Comparison of ENCODE assay signal across 8 cellular contexts in genomic region chr1:211259596-211260126, GRCh38. TPM values are rescaled to one million over a fixed set of nuclear protein-coding genes. Genes with fewer than 3 reads are reported as not detected.
A peak's percentile ranks its signal among the peaks of the same experiment; 100 is the strongest.
DNase-seq lines count a peak whose midpoint lies in the region; ATAC-seq and TF ChIP-seq lines count a peak whose summit lies in the region.

No MANE protein-coding gene starts in this region.

- DNase-seq in activated CD8-positive, alpha-beta memory T cell treated with anti-CD3 and anti-CD28 coated beads, Interleukin-2, amount 10 ng/mL, durations not matched to agents 7 days and 5 days = no peak
- DNase-seq in activated CD8-positive, alpha-beta memory T cell treated with anti-CD3 and anti-CD28 coated beads for 24 hours = no peak
- DNase-seq in RWPE2 (ENCODE audit: low spot score) = no peak
- DNase-seq in mammary epithelial cell = no peak
- DNase-seq in inferior parietal cortex (ENCODE audit: extremely low spot score) = peak; percentile 31
- peak; percentile 35 for DNase-seq in stimulated activated CD4-positive, alpha-beta T cell treated with anti-CD3 and anti-CD28 coated beads, Interleukin-2, amount 100 ng/mL, for 4 hours (ENCODE audit: low read depth)

- peak overlapping the region; percentile 90 for H3K27ac Mint-ChIP-seq in activated CD8-positive, alpha-beta memory T cell treated with anti-CD3 and anti-CD28 coated beads, Interleukin-2, amount 10 ng/mL, durations not matched to agents 7 days and 5 days

- no peaks in the 10 kb centered on the region for H4K20me1 ChIP-seq in mammary epithelial cell (ENCODE audit: insufficient read depth, low read length)

- H3K4me3 ChIP-seq in RWPE2 (ENCODE audit: severe bottlenecking) = peak overlapping the region; percentile 92
- H3K4me3 ChIP-seq in mammary epithelial cell (replicated peaks in 1 of 3; ENCODE audit: insufficient read depth in 1 of 3, low read depth in 2 of 3, low read length in 3 of 3) = peak overlapping the region; percentile 97 to 99 (median 97)

- H3K36me3 ChIP-seq in RWPE2 (ENCODE audit: low read depth) (peaks cover 5% of the 10 kb centered on the region), mammary epithelial cell (ENCODE audit: insufficient read depth, low read length) (peaks cover 3% of the 10 kb centered on the region)

- intact Hi-C loops in mammary epithelial cell (cut with micrococcal nuclease) = loop anchor here (1.0 to 10.0 kb wide), 7 partner anchors 87 to 1028 kb away; partner anchors contain the start of gene PPP2R5A

- in situ Hi-C loops in mammary epithelial cell (cut with MboI; ENCODE audit: low sequenced_read_pairs in 2 of 2) = no loop called here

- dilution Hi-C loops in mammary epithelial cell (cut with HindIII; ENCODE audit: low sequenced_read_pairs) = no loop called here

- H3K4me2 ChIP-seq in mammary epithelial cell (ENCODE audit: insufficient read depth, low read depth, low read length) = peak overlapping the region; percentile 100

- no peaks in the 10 kb centered on the region for H3K9me3 Mint-ChIP-seq in activated CD8-positive, alpha-beta memory T cell treated with anti-CD3 and anti-CD28 coated beads, Interleukin-2, amount 10 ng/mL, durations not matched to agents 7 days and 5 days (ENCODE audit: low read depth)

- H2AFZ ChIP-seq in mammary epithelial cell (ENCODE audit: low read depth, low read length) = peak overlapping the region; percentile 99

- ATAC-seq in activated CD8-positive, alpha-beta memory T cell treated with anti-CD3 and anti-CD28 coated beads, Interleukin-2, amount 10 ng/mL, durations not matched to agents 7 days and 5 days = peak; percentile 29
- ATAC-seq in HG03354 (IDR thresholded peaks at IDR 0.05; ENCODE audit: poor library complexity, severe bottlenecking, unreplicated experiment) = peak; percentile 23
- peak; percentile 28 for ATAC-seq in RWPE2 (ENCODE audit: low read depth)
- no peak for ATAC-seq in GM21737 (IDR thresholded peaks at IDR 0.05; ENCODE audit: unreplicated experiment)

- CTCF ChIA-PET in activated CD8-positive, alpha-beta memory T cell treated with anti-CD3 and anti-CD28 coated beads, Interleukin-2, amount 10 ng/mL, durations not matched to agents 7 days and 5 days (lab: Charles Lee) = interaction anchor here (1.7 kb wide), 1 partner anchor 25 kb away, joined by 5 read pairs; no protein-coding TSS in a partner anchor
- CTCF ChIA-PET in mammary epithelial cell (lab: Charles Lee; ENCODE audit: low non-redundant PET) = no interaction called here

- peaks cover 20% of the 10 kb centered on the region for H3K4me1 Mint-ChIP-seq in activated CD8-positive, alpha-beta memory T cell treated with anti-CD3 and anti-CD28 coated beads, Interleukin-2, amount 10 ng/mL, durations not matched to agents 7 days and 5 days

- 0% methylated on average over 2 of the region's 44 CpGs for WGBS in mammary epithelial cell (ENCODE audit: low coverage, missing lambda C conversion rate)

- H3K4me1 ChIP-seq in RWPE2 (ENCODE audit: insufficient read depth, poor library complexity, severe bottlenecking) (no peaks in the 10 kb centered on the region), mammary epithelial cell (ENCODE audit: insufficient read depth, low read length) (peaks cover 18% of the 10 kb centered on the region)

- H3K36me3 Mint-ChIP-seq in activated CD8-positive, alpha-beta memory T cell treated with anti-CD3 and anti-CD28 coated beads, Interleukin-2, amount 10 ng/mL, durations not matched to agents 7 days and 5 days = peaks cover 14% of the 10 kb centered on the region

- BruUV-seq in mammary epithelial cell (replicated peaks; lab: Mats Ljungman, UMichigan) = no TSS peak

- H3K79me2 ChIP-seq in mammary epithelial cell (ENCODE audit: insufficient read depth, low read length) = peaks cover 35% of the 10 kb centered on the region

- H3K27ac ChIP-seq in RWPE2 (ENCODE audit: poor library complexity, severe bottlenecking) (peak overlapping the region; percentile 88), mammary epithelial cell (ENCODE audit: insufficient read depth, low read depth, low read length) (peak overlapping the region; percentile 74)

- H3K9ac ChIP-seq in mammary epithelial cell (ENCODE audit: insufficient read depth, low read length) = peak overlapping the region; percentile 86

- H3K4me3 Mint-ChIP-seq in activated CD8-positive, alpha-beta memory T cell treated with anti-CD3 and anti-CD28 coated beads, Interleukin-2, amount 10 ng/mL, durations not matched to agents 7 days and 5 days = peak overlapping the region; percentile 89

- H3K9me3 ChIP-seq in RWPE2 (ENCODE audit: severe bottlenecking) = no peaks in the 10 kb centered on the region
- no peaks in the 10 kb centered on the region for H3K9me3 ChIP-seq in mammary epithelial cell (replicated peaks; ENCODE audit: insufficient read depth, low read length)

- TF ChIP-seq CTCF in RWPE2 (IDR thresholded peaks at IDR 0.05; ENCODE audit: poor library complexity, severe bottlenecking) (no peak), mammary epithelial cell (conservative IDR thresholded peaks at IDR 0.05 in 1 of 2, IDR thresholded peaks at IDR 0.05 in 1 of 2; ENCODE audit: extremely low read depth in 1 of 2, insufficient read depth in 1 of 2, low read depth in 1 of 2, low read length in 2 of 2) (peak in 1 of 2 donors; percentile 23)

- H3K27me3 ChIP-seq in RWPE2 (ENCODE audit: insufficient read depth, poor library complexity, severe bottlenecking) (no peaks in the 10 kb centered on the region), mammary epithelial cell (ENCODE audit: insufficient read depth, low read length) (no peaks in the 10 kb centered on the region)

- H3K27me3 Mint-ChIP-seq in activated CD8-positive, alpha-beta memory T cell treated with anti-CD3 and anti-CD28 coated beads, Interleukin-2, amount 10 ng/mL, durations not matched to agents 7 days and 5 days = no peaks in the 10 kb centered on the region

RNA-seq across cellular contexts. Expression of gene RCOR3, which starts 0.5 kb away (rescaled TPM):
- 10 to 100 TPM; 43.5 to 47.3 TPM for total RNA-seq in activated CD8-positive, alpha-beta memory T cell treated with anti-CD3 and anti-CD28 coated beads, Interleukin-2, amount 10 ng/mL, durations not matched to agents 7 days and 5 days
- 10 to 100 TPM; 32.8 to 34.5 TPM for total RNA-seq in mammary epithelial cell
- 16.1 TPM for polyA plus RNA-seq in mammary epithelial cell
- polyA minus RNA-seq in mammary epithelial cell = 9.7 TPM

Comparison
In these comparisons a context has a peak if more than half of its experiments do, and no peak if none do; other contexts are left out.
1. DNase-seq: peak in inferior parietal cortex (single experiment) and stimulated activated CD4-positive, alpha-beta T cell treated with anti-CD3 and anti-CD28 coated beads, Interleukin-2, amount 100 ng/mL, for 4 hours (single experiment); none in activated CD8-positive, alpha-beta memory T cell treated with anti-CD3 and anti-CD28 coated beads, Interleukin-2, amount 10 ng/mL, durations not matched to agents 7 days and 5 days (single experiment), activated CD8-positive, alpha-beta memory T cell treated with anti-CD3 and anti-CD28 coated beads for 24 hours (single experiment), RWPE2 (single experiment) and mammary epithelial cell (single experiment).